Comparison of ENCODE assay signal across 24 cellular contexts in genomic region chr9:136365775-136366223, GRCh38. TPM values are rescaled to one million over a fixed set of nuclear protein-coding genes. Genes with fewer than 3 reads are reported as not detected.
DNase-seq lines count a peak whose midpoint lies in the region; ATAC-seq and TF ChIP-seq lines count a peak whose summit lies in the region.
"Had no signal": no experiment of that assay in that cellular context is flagged by ENCODE, and none has a peak within 500 bp of the region (broad histone marks: within the 10 kb centered on the region; RNA-seq: fewer than 3 reads in every experiment).

No MANE protein-coding gene starts in this region.

- no peaks in the 10 kb centered on the region for H3K27me3 Mint-ChIP-seq in T-helper 17 cell

- H4K20me1 ChIP-seq in BLaER1 (peaks cover 22% of the 10 kb centered on the region), Karpas-422 (ENCODE audit: insufficient read depth, low read depth, low read length) (peaks cover 9% of the 10 kb centered on the region)

- no peaks in the 10 kb centered on the region for H3K9me2 ChIP-seq in Karpas-422 (replicated peaks; ENCODE audit: insufficient read depth, low read length)

- peak overlapping the region; percentile 7 for H3K4me3 Mint-ChIP-seq in T-helper 17 cell
- H3K4me3 Mint-ChIP-seq: HFFc6 had no signal

- H3K4me1 ChIP-seq in BLaER1 (peaks cover 86% of the 10 kb centered on the region), Karpas-422 (ENCODE audit: low read length) (peaks cover 18% of the 10 kb centered on the region)
- H3K4me1 ChIP-seq: foreskin keratinocyte, uterus had no signal

- no peak for ATAC-seq in T-helper 17 cell
- ATAC-seq: foreskin keratinocyte, psoas muscle had no signal

- no peaks in the 10 kb centered on the region for H3K9me3 ChIP-seq in BLaER1
- H3K9me3 ChIP-seq in T-helper 17 cell (ENCODE audit: control insufficient read depth, low read length, poor library complexity, severe bottlenecking), result no peaks in the 10 kb centered on the region
- no peaks in the 10 kb centered on the region for H3K9me3 ChIP-seq in Karpas-422 (ENCODE audit: low read length)
- H3K9me3 ChIP-seq: psoas muscle, uterus had no signal

- H3K36me3 Mint-ChIP-seq in T-helper 17 cell (ENCODE audit: low read depth), result no peaks in the 10 kb centered on the region

- H2AFZ ChIP-seq in Karpas-422 (ENCODE audit: low read length), result no peak overlapping the region

- peak overlapping the region; percentile 80 for H3K4me2 ChIP-seq in BLaER1
- H3K4me2 ChIP-seq in Karpas-422 (ENCODE audit: low read depth, low read length, poor library complexity, severe bottlenecking), result no peak overlapping the region
- H3K4me2 ChIP-seq: KMS-11 had no signal

- H3K79me2 ChIP-seq in Karpas-422 (ENCODE audit: low read length), result peaks cover 6% of the 10 kb centered on the region; the same call in 1 of the 2 replicates

- peaks cover 7% of the 10 kb centered on the region for H3K4me1 Mint-ChIP-seq in T-helper 17 cell
- H3K4me1 Mint-ChIP-seq: nephron had no signal

- DNase-seq in T-helper 17 cell, result no peak
- peak; percentile 17 for DNase-seq in midbrain (lab: John Stamatoyannopoulos, UW)
- DNase-seq in effector CD8-positive, alpha-beta T cell (lab: John Stamatoyannopoulos, UW), result no peak
- DNase-seq in Karpas-422, result no peak
- DNase-seq in NCI-H69 (lab: John Stamatoyannopoulos, UW), result no peak
- DNase-seq in AG08396 (ENCODE audit: low spot score), result no peak
- DNase-seq: activated CD4-positive, alpha-beta T cell treated with anti-CD3 and anti-CD28 coated beads, Interleukin-2, amount 50 U/mL, for 1 hour; activated CD8-positive, alpha-beta memory T cell treated with anti-CD3 and anti-CD28 coated beads, Interleukin-2, amount 50 U/mL, for 48 hours; activated gamma-delta T cell treated with Interleukin-2 at 50 U/mL for 16 hours; DMS79 treated with DMSO at 0.1 percent for 48 hours; foreskin keratinocyte; HFFc6; islet precursor cell; mammary epithelial cell; psoas muscle; small intestine; stimulated activated CD4-positive, alpha-beta T cell treated with anti-CD3 and anti-CD28 coated beads, Interleukin-4, amount 100 ng/mL, for 24 hours; uterus had no signal

- TF ChIP-seq EP300 in Ishikawa (IDR thresholded peaks at IDR 0.05; ENCODE audit: borderline replicate concordance), result no peak

- H3K27ac ChIP-seq in BLaER1 (peak overlapping the region; percentile 75), Karpas-422 (ENCODE audit: low read length) (no peak overlapping the region)
- H3K27ac ChIP-seq: cardiac muscle cell, foreskin keratinocyte, KMS-11, psoas muscle, uterus had no signal

- H3K27me3 ChIP-seq in BLaER1, result no peaks in the 10 kb centered on the region
- H3K27me3 ChIP-seq in Karpas-422 (ENCODE audit: low read length), result no peaks in the 10 kb centered on the region
- H3K27me3 ChIP-seq: cardiac muscle cell, uterus had no signal

- TF ChIP-seq RAD21 in Ishikawa (IDR thresholded peaks at IDR 0.05; ENCODE audit: low read depth), result no peak

- H3K27ac Mint-ChIP-seq in T-helper 17 cell, result no peak overlapping the region
- H3K27ac Mint-ChIP-seq: HFFc6, nephron had no signal

- H3K9ac ChIP-seq in BLaER1, result peak overlapping the region; percentile 45
- H3K9ac ChIP-seq in Karpas-422 (ENCODE audit: low read length), result no peak overlapping the region
- H3K9ac ChIP-seq: KMS-11 had no signal

- H3K36me3 ChIP-seq in BLaER1, result peaks cover 36% of the 10 kb centered on the region; the same call in 1 of the 2 replicates
- H3K36me3 ChIP-seq in Karpas-422 (ENCODE audit: insufficient read depth, low read length), result no peaks in the 10 kb centered on the region
- H3K36me3 ChIP-seq: cardiac muscle cell, uterus had no signal

- H3K4me3 ChIP-seq in BLaER1 (no peak overlapping the region), Karpas-422 (ENCODE audit: low read length) (no peak overlapping the region)
- H3K4me3 ChIP-seq: cardiac muscle cell, psoas muscle, uterus had no signal

TF ChIP-seq in Ishikawa, 13 proteins besides CTCF, POLR2A, EP300 and RAD21:
- TF ChIP-seq ZBTB7A (IDR thresholded peaks at IDR 0.05; ENCODE audit: low read depth) (0 out of 2 replicates have a peak, but pooled peaks have one; percentile 21), CREB1 (IDR thresholded peaks at IDR 0.05; ENCODE audit: low read depth) (no peak), TAF1 (IDR thresholded peaks at IDR 0.05; ENCODE audit: low read depth) (no peak), EGR1 (IDR thresholded peaks at IDR 0.05) (no peak), TCF12 (IDR thresholded peaks at IDR 0.05; ENCODE audit: low read depth) (no peak)
- TF ChIP-seq, protein P1, sequence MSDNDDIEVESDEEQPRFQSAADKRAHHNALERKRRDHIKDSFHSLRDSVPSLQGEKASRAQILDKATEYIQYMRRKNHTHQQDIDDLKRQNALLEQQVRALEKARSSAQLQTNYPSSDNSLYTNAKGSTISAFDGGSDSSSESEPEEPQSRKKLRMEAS (IDR thresholded peaks at IDR 0.05), result no peak

RNA-seq across cellular contexts. Expression of gene DNLZ, which starts 2.3 kb away (rescaled TPM):
- total RNA-seq in T-helper 17 cell, result 10 to 100 TPM; 19.3 to 28.6 TPM
- total RNA-seq in Karpas-422 (2014; rRNA removed; shearing (Covaris generic); ENCODE audit: low replicate concordance), result 40.1 and 104 TPM in 2 replicates

RNA-seq across cellular contexts. Expression of gene CARD9, which starts 7.7 kb away (rescaled TPM):
- 1 to 10 TPM in 1 of 2 donors, under 1 TPM in 1; 0.86 to 1.9 TPM for total RNA-seq in T-helper 17 cell
- total RNA-seq in Karpas-422 (2014; rRNA removed; shearing (Covaris generic); ENCODE audit: low replicate concordance), result 1.3 and 2.9 TPM in 2 replicates
- total RNA-seq: SK-MEL-5 had no signal

RNA-seq across cellular contexts. Expression of gene SNAPC4, which starts 34.2 kb away (rescaled TPM):
- 10 to 100 TPM; 10.6 to 11.0 TPM for total RNA-seq in T-helper 17 cell
- total RNA-seq in Karpas-422 (2014; rRNA removed; shearing (Covaris generic); ENCODE audit: low replicate concordance), result 3.7 and 9.6 TPM in 2 replicates

RNA-seq across cellular contexts. Expression of gene GPSM1, which starts 38.5 kb away (rescaled TPM):
- 10 to 100 TPM in 1 of 2 donors, 1 to 10 TPM in 1; 7.4 to 10.8 TPM for total RNA-seq in T-helper 17 cell
- 11.7 and 38.4 TPM in 2 replicates for total RNA-seq in Karpas-422 (2014; rRNA removed; shearing (Covaris generic); ENCODE audit: low replicate concordance)

RNA-seq across cellular contexts. Expression of gene ENTR1, which starts 44.6 kb away (rescaled TPM):
- total RNA-seq in T-helper 17 cell, result 10 to 100 TPM; 46.5 to 51.8 TPM
- total RNA-seq in Karpas-422 (2014; rRNA removed; shearing (Covaris generic); ENCODE audit: low replicate concordance), result 65.5 and 116 TPM in 2 replicates
